1 cellular context compared by ENCODE assay signal in the genomic region with DNA sequence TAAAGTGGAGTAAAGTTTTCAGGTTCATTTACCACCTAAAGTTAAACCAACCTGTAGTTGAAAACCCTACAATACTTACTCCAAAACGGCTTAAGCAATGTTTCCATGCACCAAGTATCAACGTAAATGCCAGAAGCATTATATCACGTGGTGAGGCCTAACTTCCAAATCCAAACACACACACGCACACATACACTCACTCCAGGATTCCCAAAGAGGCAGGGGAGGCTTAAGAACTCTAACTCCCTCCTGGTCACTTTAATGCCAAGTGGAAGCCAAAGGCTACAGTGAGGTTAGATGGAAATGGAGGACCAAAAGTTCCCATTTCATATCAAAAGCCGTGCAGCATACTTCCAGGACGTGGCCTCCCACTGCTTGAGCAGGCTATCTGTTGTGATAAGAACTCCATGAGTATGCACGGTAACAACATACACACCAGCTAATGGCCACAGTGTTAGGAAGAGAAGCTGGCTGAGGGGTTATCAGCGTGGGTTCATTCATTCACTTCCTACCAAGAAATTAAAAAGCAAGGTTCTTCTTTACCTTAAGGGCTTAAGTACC.
TF ChIP-seq lines count a peak whose summit lies in the region.

No MANE protein-coding gene starts in this region.

TF ChIP-seq in K562, 482 proteins besides CTCF, POLR2A, EP300 and RAD21 (continued from another document and continues in another):
- TF ChIP-seq, protein P1, sequence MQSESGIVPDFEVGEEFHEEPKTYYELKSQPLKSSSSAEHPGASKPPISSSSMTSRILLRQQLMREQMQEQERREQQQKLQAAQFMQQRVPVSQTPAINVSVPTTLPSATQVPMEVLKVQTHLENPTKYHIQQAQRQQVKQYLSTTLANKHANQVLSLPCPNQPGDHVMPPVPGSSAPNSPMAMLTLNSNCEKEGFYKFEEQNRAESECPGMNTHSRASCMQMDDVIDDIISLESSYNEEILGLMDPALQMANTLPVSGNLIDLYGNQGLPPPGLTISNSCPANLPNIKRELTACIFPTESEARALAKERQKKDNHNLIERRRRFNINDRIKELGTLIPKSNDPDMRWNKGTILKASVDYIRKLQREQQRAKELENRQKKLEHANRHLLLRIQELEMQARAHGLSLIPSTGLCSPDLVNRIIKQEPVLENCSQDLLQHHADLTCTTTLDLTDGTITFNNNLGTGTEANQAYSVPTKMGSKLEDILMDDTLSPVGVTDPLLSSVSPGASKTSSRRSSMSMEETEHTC (IDR thresholded peaks at IDR 0.05): 0 out of 2 replicates have a peak, but pooled peaks have one; percentile 10
- TF ChIP-seq MYC (IDR thresholded peaks at IDR 0.05; ENCODE audit: low read depth, low read length) (peak; percentile 73), MYC (CRISPR knock-in tag; IDR thresholded peaks at IDR 0.05; ENCODE audit: borderline replicate concordance, low read depth) (no peak), TAF7 (tag; IDR thresholded peaks at IDR 0.05) (no peak), IFI16 (CRISPR knock-in tag; IDR thresholded peaks at IDR 0.05) (no peak), ZNF224 (CRISPR knock-in tag; IDR thresholded peaks at IDR 0.05) (no peak), KDM2B (CRISPR knock-in tag; IDR thresholded peaks at IDR 0.05) (no peak), NFIX (CRISPR knock-in tag; IDR thresholded peaks at IDR 0.05; ENCODE audit: low read depth) (no peak), SOX6 (IDR thresholded peaks at IDR 0.05) (peak; percentile 82), ZNF408 (CRISPR knock-in tag; IDR thresholded peaks at IDR 0.05; ENCODE audit: low read depth) (no peak), ZFP30 (CRISPR knock-in tag; IDR thresholded peaks at IDR 0.05; ENCODE audit: borderline replicate concordance) (no peak), ASH1L (IDR thresholded peaks at IDR 0.05; ENCODE audit: borderline replicate concordance, low read depth, partially characterized antibody) (no peak), ZNF785 (CRISPR knock-in tag; IDR thresholded peaks at IDR 0.05) (no peak), NFRKB (IDR thresholded peaks at IDR 0.05; ENCODE audit: low read depth) (peak; percentile 82; the same call in 1 of the 2 replicates), NR3C1 (CRISPR knock-in tag; IDR thresholded peaks at IDR 0.05) (no peak), RBM34 (IDR thresholded peaks at IDR 0.05; ENCODE audit: borderline replicate concordance, insufficient read depth, low read length) (no peak), BRF1 (IDR thresholded peaks at IDR 0.05; ENCODE audit: borderline replicate concordance, extremely low read depth, insufficient read length) (no peak), THRAP3 (IDR thresholded peaks at IDR 0.05; ENCODE audit: borderline replicate concordance) (no peak), CBX5 (IDR thresholded peaks at IDR 0.05; ENCODE audit: borderline replicate concordance, low read depth) (no peak), HDAC1 (IDR thresholded peaks at IDR 0.05) (peak in 1 of 2 experiments; percentile 84; a peak in 2 of 4 replicates), KAT7 (CRISPR knock-in tag; IDR thresholded peaks at IDR 0.05; ENCODE audit: borderline replicate concordance) (no peak), JUND (IDR thresholded peaks at IDR 0.05; ENCODE audit: borderline replicate concordance, low read depth, low read length) (peak; percentile 74), JUND (tag; IDR thresholded peaks at IDR 0.05; ENCODE audit: borderline replicate concordance, low read depth, low read length) (peak; percentile 76; the same call in 2 of the 3 replicates), FOXP1 (CRISPR knock-in tag; IDR thresholded peaks at IDR 0.05) (no peak), ILK (tag; IDR thresholded peaks at IDR 0.05; ENCODE audit: borderline replicate concordance, low read depth) (no peak), HDAC2 (IDR thresholded peaks at IDR 0.05) (peak; percentile 83; the same call in 1 of the 2 replicates), TAF15 (IDR thresholded peaks at IDR 0.05; ENCODE audit: low read depth, low read length) (no peak), HDAC6 (IDR thresholded peaks at IDR 0.05; ENCODE audit: low read depth, low read length) (no peak), ZNF217 (CRISPR knock-in tag; IDR thresholded peaks at IDR 0.05) (no peak), DMBX1 (CRISPR knock-in tag; IDR thresholded peaks at IDR 0.05; ENCODE audit: borderline replicate concordance) (peak; percentile 81), NFATC3 (IDR thresholded peaks at IDR 0.05) (no peak), EGR1 (conservative IDR thresholded peaks at IDR 0.05) (peak; percentile 73), CAMTA2 (CRISPR knock-in tag; conservative IDR thresholded peaks at IDR 0.05) (no peak)
- TF ChIP-seq, protein P2, sequence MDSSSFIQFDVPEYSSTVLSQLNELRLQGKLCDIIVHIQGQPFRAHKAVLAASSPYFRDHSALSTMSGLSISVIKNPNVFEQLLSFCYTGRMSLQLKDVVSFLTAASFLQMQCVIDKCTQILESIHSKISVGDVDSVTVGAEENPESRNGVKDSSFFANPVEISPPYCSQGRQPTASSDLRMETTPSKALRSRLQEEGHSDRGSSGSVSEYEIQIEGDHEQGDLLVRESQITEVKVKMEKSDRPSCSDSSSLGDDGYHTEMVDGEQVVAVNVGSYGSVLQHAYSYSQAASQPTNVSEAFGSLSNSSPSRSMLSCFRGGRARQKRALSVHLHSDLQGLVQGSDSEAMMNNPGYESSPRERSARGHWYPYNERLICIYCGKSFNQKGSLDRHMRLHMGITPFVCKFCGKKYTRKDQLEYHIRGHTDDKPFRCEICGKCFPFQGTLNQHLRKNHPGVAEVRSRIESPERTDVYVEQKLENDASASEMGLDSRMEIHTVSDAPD (CRISPR knock-in tag; IDR thresholded peaks at IDR 0.05): no peak
- TF ChIP-seq, protein P3, sequence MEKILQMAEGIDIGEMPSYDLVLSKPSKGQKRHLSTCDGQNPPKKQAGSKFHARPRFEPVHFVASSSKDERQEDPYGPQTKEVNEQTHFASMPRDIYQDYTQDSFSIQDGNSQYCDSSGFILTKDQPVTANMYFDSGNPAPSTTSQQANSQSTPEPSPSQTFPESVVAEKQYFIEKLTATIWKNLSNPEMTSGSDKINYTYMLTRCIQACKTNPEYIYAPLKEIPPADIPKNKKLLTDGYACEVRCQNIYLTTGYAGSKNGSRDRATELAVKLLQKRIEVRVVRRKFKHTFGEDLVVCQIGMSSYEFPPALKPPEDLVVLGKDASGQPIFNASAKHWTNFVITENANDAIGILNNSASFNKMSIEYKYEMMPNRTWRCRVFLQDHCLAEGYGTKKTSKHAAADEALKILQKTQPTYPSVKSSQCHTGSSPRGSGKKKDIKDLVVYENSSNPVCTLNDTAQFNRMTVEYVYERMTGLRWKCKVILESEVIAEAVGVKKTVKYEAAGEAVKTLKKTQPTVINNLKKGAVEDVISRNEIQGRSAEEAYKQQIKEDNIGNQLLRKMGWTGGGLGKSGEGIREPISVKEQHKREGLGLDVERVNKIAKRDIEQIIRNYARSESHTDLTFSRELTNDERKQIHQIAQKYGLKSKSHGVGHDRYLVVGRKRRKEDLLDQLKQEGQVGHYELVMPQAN (IDR thresholded peaks at IDR 0.05; ENCODE audit: borderline replicate concordance): peak; percentile 32; the same call in 1 of the 2 replicates
- TF ChIP-seq, protein P4, sequence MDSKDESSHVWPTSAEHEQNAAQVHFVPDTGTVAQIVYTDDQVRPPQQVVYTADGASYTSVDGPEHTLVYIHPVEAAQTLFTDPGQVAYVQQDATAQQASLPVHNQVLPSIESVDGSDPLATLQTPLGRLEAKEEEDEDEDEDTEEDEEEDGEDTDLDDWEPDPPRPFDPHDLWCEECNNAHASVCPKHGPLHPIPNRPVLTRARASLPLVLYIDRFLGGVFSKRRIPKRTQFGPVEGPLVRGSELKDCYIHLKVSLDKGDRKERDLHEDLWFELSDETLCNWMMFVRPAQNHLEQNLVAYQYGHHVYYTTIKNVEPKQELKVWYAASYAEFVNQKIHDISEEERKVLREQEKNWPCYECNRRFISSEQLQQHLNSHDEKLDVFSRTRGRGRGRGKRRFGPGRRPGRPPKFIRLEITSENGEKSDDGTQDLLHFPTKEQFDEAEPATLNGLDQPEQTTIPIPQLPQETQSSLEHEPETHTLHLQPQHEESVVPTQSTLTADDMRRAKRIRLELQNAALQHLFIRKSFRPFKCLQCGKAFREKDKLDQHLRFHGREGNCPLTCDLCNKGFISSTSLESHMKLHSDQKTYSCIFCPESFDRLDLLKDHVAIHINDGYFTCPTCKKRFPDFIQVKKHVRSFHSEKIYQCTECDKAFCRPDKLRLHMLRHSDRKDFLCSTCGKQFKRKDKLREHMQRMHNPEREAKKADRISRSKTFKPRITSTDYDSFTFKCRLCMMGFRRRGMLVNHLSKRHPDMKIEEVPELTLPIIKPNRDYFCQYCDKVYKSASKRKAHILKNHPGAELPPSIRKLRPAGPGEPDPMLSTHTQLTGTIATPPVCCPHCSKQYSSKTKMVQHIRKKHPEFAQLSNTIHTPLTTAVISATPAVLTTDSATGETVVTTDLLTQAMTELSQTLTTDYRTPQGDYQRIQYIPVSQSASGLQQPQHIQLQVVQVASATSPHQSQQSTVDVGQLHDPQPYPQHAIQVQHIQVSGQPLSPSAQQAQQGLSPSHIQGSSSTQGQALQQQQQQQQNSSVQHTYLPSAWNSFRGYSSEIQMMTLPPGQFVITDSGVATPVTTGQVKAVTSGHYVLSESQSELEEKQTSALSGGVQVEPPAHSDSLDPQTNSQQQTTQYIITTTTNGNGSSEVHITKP (IDR thresholded peaks at IDR 0.05; ENCODE audit: partially characterized antibody): peak; percentile 4
- TF ChIP-seq, protein P5, sequence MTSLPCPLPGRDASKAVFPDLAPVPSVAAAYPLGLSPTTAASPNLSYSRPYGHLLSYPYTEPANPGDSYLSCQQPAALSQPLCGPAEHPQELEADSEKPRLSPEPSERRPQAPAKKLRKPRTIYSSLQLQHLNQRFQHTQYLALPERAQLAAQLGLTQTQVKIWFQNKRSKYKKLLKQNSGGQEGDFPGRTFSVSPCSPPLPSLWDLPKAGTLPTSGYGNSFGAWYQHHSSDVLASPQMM (CRISPR knock-in tag; IDR thresholded peaks at IDR 0.05): no peak
- TF ChIP-seq, protein P6, sequence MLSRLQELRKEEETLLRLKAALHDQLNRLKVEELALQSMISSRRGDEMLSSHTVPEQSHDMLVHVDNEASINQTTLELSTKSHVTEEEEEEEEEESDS (CRISPR knock-in tag; IDR thresholded peaks at IDR 0.05): no peak
- TF ChIP-seq, protein P7, sequence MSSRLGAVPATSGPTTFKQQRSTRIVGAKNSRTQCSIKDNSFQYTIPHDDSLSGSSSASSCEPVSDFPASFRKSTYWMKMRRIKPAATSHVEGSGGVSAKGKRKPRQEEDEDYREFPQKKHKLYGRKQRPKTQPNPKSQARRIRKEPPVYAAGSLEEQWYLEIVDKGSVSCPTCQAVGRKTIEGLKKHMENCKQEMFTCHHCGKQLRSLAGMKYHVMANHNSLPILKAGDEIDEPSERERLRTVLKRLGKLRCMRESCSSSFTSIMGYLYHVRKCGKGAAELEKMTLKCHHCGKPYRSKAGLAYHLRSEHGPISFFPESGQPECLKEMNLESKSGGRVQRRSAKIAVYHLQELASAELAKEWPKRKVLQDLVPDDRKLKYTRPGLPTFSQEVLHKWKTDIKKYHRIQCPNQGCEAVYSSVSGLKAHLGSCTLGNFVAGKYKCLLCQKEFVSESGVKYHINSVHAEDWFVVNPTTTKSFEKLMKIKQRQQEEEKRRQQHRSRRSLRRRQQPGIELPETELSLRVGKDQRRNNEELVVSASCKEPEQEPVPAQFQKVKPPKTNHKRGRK (tag; IDR thresholded peaks at IDR 0.05): no peak
- TF ChIP-seq, protein P8, sequence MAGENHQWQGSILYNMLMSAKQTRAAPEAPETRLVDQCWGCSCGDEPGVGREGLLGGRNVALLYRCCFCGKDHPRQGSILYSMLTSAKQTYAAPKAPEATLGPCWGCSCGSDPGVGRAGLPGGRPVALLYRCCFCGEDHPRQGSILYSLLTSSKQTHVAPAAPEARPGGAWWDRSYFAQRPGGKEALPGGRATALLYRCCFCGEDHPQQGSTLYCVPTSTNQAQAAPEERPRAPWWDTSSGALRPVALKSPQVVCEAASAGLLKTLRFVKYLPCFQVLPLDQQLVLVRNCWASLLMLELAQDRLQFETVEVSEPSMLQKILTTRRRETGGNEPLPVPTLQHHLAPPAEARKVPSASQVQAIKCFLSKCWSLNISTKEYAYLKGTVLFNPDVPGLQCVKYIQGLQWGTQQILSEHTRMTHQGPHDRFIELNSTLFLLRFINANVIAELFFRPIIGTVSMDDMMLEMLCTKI (IDR thresholded peaks at IDR 0.05; ENCODE audit: partially characterized antibody): no peak
- TF ChIP-seq, protein P9, sequence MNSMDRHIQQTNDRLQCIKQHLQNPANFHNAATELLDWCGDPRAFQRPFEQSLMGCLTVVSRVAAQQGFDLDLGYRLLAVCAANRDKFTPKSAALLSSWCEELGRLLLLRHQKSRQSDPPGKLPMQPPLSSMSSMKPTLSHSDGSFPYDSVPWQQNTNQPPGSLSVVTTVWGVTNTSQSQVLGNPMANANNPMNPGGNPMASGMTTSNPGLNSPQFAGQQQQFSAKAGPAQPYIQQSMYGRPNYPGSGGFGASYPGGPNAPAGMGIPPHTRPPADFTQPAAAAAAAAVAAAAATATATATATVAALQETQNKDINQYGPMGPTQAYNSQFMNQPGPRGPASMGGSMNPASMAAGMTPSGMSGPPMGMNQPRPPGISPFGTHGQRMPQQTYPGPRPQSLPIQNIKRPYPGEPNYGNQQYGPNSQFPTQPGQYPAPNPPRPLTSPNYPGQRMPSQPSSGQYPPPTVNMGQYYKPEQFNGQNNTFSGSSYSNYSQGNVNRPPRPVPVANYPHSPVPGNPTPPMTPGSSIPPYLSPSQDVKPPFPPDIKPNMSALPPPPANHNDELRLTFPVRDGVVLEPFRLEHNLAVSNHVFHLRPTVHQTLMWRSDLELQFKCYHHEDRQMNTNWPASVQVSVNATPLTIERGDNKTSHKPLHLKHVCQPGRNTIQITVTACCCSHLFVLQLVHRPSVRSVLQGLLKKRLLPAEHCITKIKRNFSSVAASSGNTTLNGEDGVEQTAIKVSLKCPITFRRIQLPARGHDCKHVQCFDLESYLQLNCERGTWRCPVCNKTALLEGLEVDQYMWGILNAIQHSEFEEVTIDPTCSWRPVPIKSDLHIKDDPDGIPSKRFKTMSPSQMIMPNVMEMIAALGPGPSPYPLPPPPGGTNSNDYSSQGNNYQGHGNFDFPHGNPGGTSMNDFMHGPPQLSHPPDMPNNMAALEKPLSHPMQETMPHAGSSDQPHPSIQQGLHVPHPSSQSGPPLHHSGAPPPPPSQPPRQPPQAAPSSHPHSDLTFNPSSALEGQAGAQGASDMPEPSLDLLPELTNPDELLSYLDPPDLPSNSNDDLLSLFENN (IDR thresholded peaks at IDR 0.05; ENCODE audit: low read depth in 2 of 2, low read length in 2 of 2): peak in 1 of 2 experiments; percentile 79; a peak in 2 of 4 replicates
- TF ChIP-seq, protein P10, sequence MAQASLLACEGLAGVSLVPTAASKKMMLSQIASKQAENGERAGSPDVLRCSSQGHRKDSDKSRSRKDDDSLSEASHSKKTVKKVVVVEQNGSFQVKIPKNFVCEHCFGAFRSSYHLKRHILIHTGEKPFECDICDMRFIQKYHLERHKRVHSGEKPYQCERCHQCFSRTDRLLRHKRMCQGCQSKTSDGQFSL (CRISPR knock-in tag; IDR thresholded peaks at IDR 0.05): no peak
- TF ChIP-seq, protein P10 (tag; IDR thresholded peaks at IDR 0.05): no peak
